In genomic region chr5:103785569-103785968, GRCh38 we compare ENCODE assay signal across 20 cellular contexts.
"Had no signal": no experiment of that assay in that cellular context is flagged by ENCODE, and none has a peak within 500 bp of the region (broad histone marks: within the 10 kb centered on the region; RNA-seq: fewer than 3 reads in every experiment).

No MANE protein-coding gene starts in this region.

- H3K9me3 ChIP-seq: neutrophil had no signal

- H3K9me3 Mint-ChIP-seq: activated T-cell treated with anti-CD3 and anti-CD28 coated beads, Interleukin-2, amount 50 U/mL, for 4 hours; natural killer cell treated with Interleukin-12 subunit alpha and Interleukin-12 subunit beta and Interleukin-15 and Interleukin-18, amount 100 ng/mL, for 72 hours had no signal

- H3K36me3 ChIP-seq: neutrophil, transverse colon, uterus had no signal

- H3K27ac Mint-ChIP-seq: activated naive CD4-positive, alpha-beta T cell treated with anti-CD3 and anti-CD28 coated beads for 36 hours; mesothelial cell of epicardium; natural killer cell treated with Interleukin-12 subunit alpha and Interleukin-12 subunit beta and Interleukin-15 and Interleukin-18, amount 100 ng/mL, for 72 hours; T-cell had no signal

- H3K4me1 ChIP-seq: transverse colon, uterus had no signal

- ATAC-seq: activated CD4-positive, CD25-positive, alpha-beta regulatory T cell treated with anti-CD3 and anti-CD28 coated beads, Interleukin-2, amount 50 U/mL, for 24 hours; activated T-cell treated with anti-CD3 and anti-CD28 coated beads, Interleukin-2, amount 50 U/mL, for 4 hours; left colon; natural killer cell treated with Interleukin-12 subunit alpha and Interleukin-12 subunit beta and Interleukin-15 and Interleukin-18, amount 100 ng/mL, for 72 hours; SK-N-SH treated with all-trans-retinoic acid at 6 μM for 48 hours; stimulated activated naive CD8-positive, alpha-beta T cell treated with anti-CD3 and anti-CD28 coated beads, Interleukin-15, Interleukin-2, amounts not matched to agents 100 U/mL and 50 U/mL, for 24 hours; T-cell had no signal

- H3K36me3 Mint-ChIP-seq: natural killer cell treated with Interleukin-12 subunit alpha and Interleukin-12 subunit beta and Interleukin-15 and Interleukin-18, amount 100 ng/mL, for 72 hours; T-cell had no signal

- H3K4me3 ChIP-seq: dorsolateral prefrontal cortex, lung, transverse colon, uterus had no signal

- H3K4me3 Mint-ChIP-seq: activated naive CD4-positive, alpha-beta T cell treated with anti-CD3 and anti-CD28 coated beads for 36 hours; activated T-cell treated with anti-CD3 and anti-CD28 coated beads, Interleukin-2, amount 50 U/mL, for 4 hours; mesothelial cell of epicardium; natural killer cell treated with Interleukin-12 subunit alpha and Interleukin-12 subunit beta and Interleukin-15 and Interleukin-18, amount 100 ng/mL, for 72 hours; T-cell had no signal

- H3K27ac ChIP-seq: dorsolateral prefrontal cortex, epithelial cell of prostate, neutrophil, transverse colon, uterus had no signal

- H3K4me1 Mint-ChIP-seq: T-cell had no signal

- H3K27me3 ChIP-seq: dorsolateral prefrontal cortex, neutrophil, transverse colon, uterus had no signal

- H3K27me3 Mint-ChIP-seq: natural killer cell treated with Interleukin-12 subunit alpha and Interleukin-12 subunit beta and Interleukin-15 and Interleukin-18, amount 100 ng/mL, for 72 hours; T-cell had no signal

- DNase-seq: activated CD4-positive, alpha-beta T cell treated with anti-CD3 and anti-CD28 coated beads, Interleukin-2, amount 50 U/mL, for 1 hour; activated CD8-positive, alpha-beta memory T cell treated with anti-CD3 and anti-CD28 coated beads, Interleukin-2, amount 50 U/mL, for 4 hours; activated naive CD4-positive, alpha-beta T cell treated with anti-CD3 and anti-CD28 coated beads for 36 hours; activated T-cell treated with anti-CD3 and anti-CD28 coated beads, Interleukin-2, amount 50 U/mL, for 4 hours; aorta; dorsolateral prefrontal cortex; left colon; stimulated activated CD4-positive, alpha-beta T cell treated with anti-CD3 and anti-CD28 coated beads, Interleukin-2, amount 100 ng/mL, for 24 hours; stimulated activated naive CD8-positive, alpha-beta T cell treated with anti-CD3 and anti-CD28 coated beads, Interleukin-15, Interleukin-2, amounts not matched to agents 100 U/mL and 50 U/mL, for 24 hours; T-cell; T1000; transverse colon; uterus had no signal
